ENCODE assay signal across 8 cellular contexts in genomic region chr7:151059362-151060112, GRCh38. TPM values are rescaled to one million over a fixed set of nuclear protein-coding genes. Genes with fewer than 3 reads are reported as not detected.
DNase-seq lines count a peak whose midpoint lies in the region; ATAC-seq and TF ChIP-seq lines count a peak whose summit lies in the region.

Gene SLC4A2 (plus strand): TSS chr7:151059589. CDS start chr7:151061988, 2,399 bp downstream.

- H3F3A ChIP-seq in OCI-LY1 (ENCODE audit: insufficient read depth, low read length) = 0 out of 2 replicates have a peak, but pooled peaks cover 7% of the 10 kb centered on the region

- no peaks in the 10 kb centered on the region for H3K27me3 ChIP-seq in OCI-LY1 (ENCODE audit: insufficient read depth, low read length)
- no peaks in the 10 kb centered on the region for H3K27me3 ChIP-seq in mononuclear cell (ENCODE audit: insufficient read depth, low read length)

- TF ChIP-seq CTCF in OCI-LY1 (IDR thresholded peaks at IDR 0.05; ENCODE audit: low read length) (peak; percentile 68), epithelial cell of esophagus (IDR thresholded peaks at IDR 0.05; ENCODE audit: insufficient read depth, low read depth, low read length, missing control alignments) (peak; percentile 43)

- peak within 1 kb of the TSS; percentile 82 for H3K27ac ChIP-seq in OCI-LY1 (ENCODE audit: low read depth, low read length, poor library complexity, severe bottlenecking)

- 0 out of 2 replicates have a peak within 1 kb of the TSS, but pooled peaks have one; percentile 5 for H2AFZ ChIP-seq in OCI-LY1 (ENCODE audit: low read length)

- ATAC-seq in HG03280 (IDR thresholded peaks at IDR 0.05; ENCODE audit: unreplicated experiment) = peak; percentile 32

- H3K4me1 ChIP-seq in OCI-LY1 (ENCODE audit: insufficient read depth, low read length, severe bottlenecking) (peaks cover 41% of the 10 kb centered on the region), mononuclear cell (ENCODE audit: insufficient read depth, low read length) (peaks cover 36% of the 10 kb centered on the region)

- H3K36me3 ChIP-seq in OCI-LY1 (ENCODE audit: insufficient read depth, low read length) = peaks cover 6% of the 10 kb centered on the region

- H3K4me3 ChIP-seq in OCI-LY1 (ENCODE audit: low read depth, low read length, poor library complexity, severe bottlenecking) = peak within 1 kb of the TSS; percentile 90
- H3K4me3 ChIP-seq in epithelial cell of esophagus (ENCODE audit: low read length) = peak within 1 kb of the TSS; percentile 96
- H3K4me3 ChIP-seq in mononuclear cell (ENCODE audit: low read length) = peak within 1 kb of the TSS; percentile 84

- H3K79me2 ChIP-seq in OCI-LY1 (ENCODE audit: insufficient read depth, low read length) = no peaks in the 10 kb centered on the region; the same call in 1 of the 2 replicates

- peak within 1 kb of the TSS; percentile 85 for H3K4me2 ChIP-seq in OCI-LY1 (ENCODE audit: low read length)

- H4K20me1 ChIP-seq in OCI-LY1 (ENCODE audit: insufficient read depth, low read length) = no peaks in the 10 kb centered on the region

- H3K9me2 ChIP-seq in OCI-LY1 (ENCODE audit: low read depth, low read length) = no peaks in the 10 kb centered on the region

- H3K9ac ChIP-seq in OCI-LY1 (ENCODE audit: low read length) = peak within 1 kb of the TSS; percentile 79

- TF ChIP-seq POLR2A in GM18526 (IDR thresholded peaks at IDR 0.05; ENCODE audit: extremely low read depth, insufficient read length) = peak; percentile 55

- H3K9me3 ChIP-seq in OCI-LY1 (ENCODE audit: low read length) (no peaks in the 10 kb centered on the region), mononuclear cell (ENCODE audit: low read depth, low read length) (no peaks in the 10 kb centered on the region)

- DNase-seq in AG08395 (ENCODE audit: low spot score) = peak; percentile 90
- DNase-seq in activated T-cell treated with anti-CD3 and anti-CD28 coated beads for 48 hours (ENCODE audit: low read depth) = peak; percentile 64
- peak; percentile 69 for DNase-seq in epithelial cell of esophagus (ENCODE audit: low read depth)
- peak; percentile 43 for DNase-seq in stimulated activated CD8-positive, alpha-beta memory T cell treated with anti-CD3 and anti-CD28 coated beads, Interleukin-7, amount 100 ng/mL, for 1 hour (ENCODE audit: low read depth in 2 of 2)

RNA-seq across cellular contexts. Expression of gene SLC4A2, which starts in this region (rescaled TPM):
- total RNA-seq in mononuclear cell = 9.4 TPM

Comparison
In these comparisons a context has a peak if more than half of its experiments do, and no peak if none do; other contexts are left out.
1. Peak in every context shown above with its lines: DNase-seq, ATAC-seq, H3K4me3 ChIP-seq and H3K27ac ChIP-seq.